ENCODE assay signal across 1 cellular context in genomic region chr12:49012739-49013138, GRCh38.
TF ChIP-seq lines count a peak whose summit lies in the region.

No MANE protein-coding gene starts in this region.

TF ChIP-seq in K562, 482 proteins besides CTCF, POLR2A, EP300 and RAD21:
- TF ChIP-seq NFIC (IDR thresholded peaks at IDR 0.05) (peak; percentile 16; the same call in 1 of the 2 replicates), KDM1A (IDR thresholded peaks at IDR 0.05) (peak; percentile 89 to 90), E2F3 (CRISPR knock-in tag; IDR thresholded peaks at IDR 0.05) (no peak)
TF ChIP-seq in K562: peak in this region for 2.
